In the genomic region with DNA sequence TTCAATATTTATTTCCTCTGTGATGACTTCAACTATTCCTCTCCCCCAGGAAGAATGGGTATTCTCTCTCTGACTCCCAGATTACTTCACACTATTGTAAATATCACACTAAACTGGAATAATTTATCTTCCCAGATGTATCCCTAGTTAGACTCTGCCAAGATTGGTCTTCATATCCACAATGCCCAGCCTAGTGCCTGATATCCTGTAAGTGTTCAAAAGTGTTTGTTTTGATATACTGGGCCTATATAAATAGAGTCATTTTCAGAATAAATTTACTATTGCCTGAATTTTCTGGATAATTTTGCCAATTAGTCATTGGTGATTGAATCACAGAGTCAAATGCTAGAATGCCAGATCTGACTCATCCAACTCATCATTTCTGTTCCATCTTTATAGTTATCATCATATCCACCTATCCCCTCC, we compare ENCODE assay signal across 14 cellular contexts.
DNase-seq lines count a peak whose midpoint lies in the region; ATAC-seq and TF ChIP-seq lines count a peak whose summit lies in the region.
"Had no signal": no experiment of that assay in that cellular context is flagged by ENCODE, and none has a peak within 500 bp of the region (broad histone marks: within the 10 kb centered on the region; RNA-seq: fewer than 3 reads in every experiment).

No MANE protein-coding gene starts in this region.

- H3K36me3 ChIP-seq in PC-9 (ENCODE audit: low read depth), result no peaks in the 10 kb centered on the region
- H3K36me3 ChIP-seq: colonic mucosa, HAP-1, left ventricle myocardium inferior, right atrium auricular region had no signal

- no peak overlapping the region for H3K4me3 ChIP-seq in PC-9
- H3K4me3 ChIP-seq: colonic mucosa, HAP-1, left ventricle myocardium inferior, right atrium auricular region had no signal

- H3K9me2 ChIP-seq in PC-9 (ENCODE audit: insufficient read depth), result no peaks in the 10 kb centered on the region

- peaks cover 48% of the 10 kb centered on the region for H3K4me1 ChIP-seq in PC-9 (replicated peaks; ENCODE audit: insufficient read depth)
- H3K4me1 ChIP-seq: colonic mucosa, HAP-1 had no signal

- peaks cover 12% of the 10 kb centered on the region for H3K9me3 ChIP-seq in PC-9 (ENCODE audit: insufficient read depth, low read depth)
- H3K9me3 ChIP-seq: colonic mucosa, HAP-1, left ventricle myocardium inferior, right atrium auricular region had no signal

- DNase-seq in NCI-H510A treated with DMSO at 0.1 percent for 48 hours (lab: John Stamatoyannopoulos, UW), result peak; percentile 8
- no peak for DNase-seq in NCI-H510A (lab: John Stamatoyannopoulos, UW)
- DNase-seq in PC-9, result no peak
- peak; percentile 41 for DNase-seq in fibroblast of peridontal ligament (ENCODE audit: extremely low read depth)
- peak; percentile 36 for DNase-seq in stromal cell of bone marrow (ENCODE audit: low read depth)
- no peak for DNase-seq in sciatic nerve (ENCODE audit: low spot score)
- no peak for DNase-seq in amygdala (lab: John Stamatoyannopoulos, UW)
- DNase-seq: activated CD4-positive, alpha-beta T cell treated with anti-CD3 and anti-CD28 coated beads, Interleukin-2, amount 50 U/mL, for 48 hours; natural killer cell had no signal

- no peaks in the 10 kb centered on the region for H3K27me3 ChIP-seq in PC-9 (ENCODE audit: insufficient read depth, low read depth)
- H3K27me3 ChIP-seq: colonic mucosa, right atrium auricular region had no signal

- peak overlapping the region; percentile 60 for H3K27ac ChIP-seq in PC-9
- H3K27ac ChIP-seq: colonic mucosa, left ventricle myocardium inferior, right atrium auricular region had no signal

- BruUV-seq in PC-9 (replicated peaks; lab: Mats Ljungman, UMichigan), result TSS peak; percentile 18

- ATAC-seq in GM21526 (IDR thresholded peaks at IDR 0.05; ENCODE audit: low FRiP score, unreplicated experiment), result no peak
- no peak for ATAC-seq in sciatic nerve
- ATAC-seq: natural killer cell had no signal

- no peaks in the 10 kb centered on the region for H4K20me1 ChIP-seq in PC-9 (ENCODE audit: insufficient read depth)

- CTCF ChIA-PET in PC-9 (lab: Charles Lee), result no interaction called here

- TF ChIP-seq CTCF in PC-9 (conservative IDR thresholded peaks at IDR 0.05), result no peak

- POLR2A ChIA-PET in PC-9 (lab: Charles Lee; ENCODE audit: unreplicated experiment), result interaction anchor here (0.6 kb wide), 3 partner anchors 129 to 1437 kb away, joined by 3 to 5 read pairs (median 4); no protein-coding TSS in a partner anchor

- H3F3A ChIP-seq in PC-9 (ENCODE audit: insufficient read depth, low read depth), result peaks cover 21% of the 10 kb centered on the region

- intact Hi-C loops in PC-9 (cut with micrococcal nuclease; ENCODE audit: unreplicated experiment), result loop anchor here (1.0 to 10.0 kb wide), 9 partner anchors 11 to 547 kb away; no protein-coding TSS in a partner anchor
- intact Hi-C loops in sciatic nerve (cut with DNase I), result no loop called here

- no peaks in the 10 kb centered on the region for H3K79me2 ChIP-seq in PC-9 (ENCODE audit: low read depth)

- no peak overlapping the region for H2AFZ ChIP-seq in PC-9

- H3K4me2 ChIP-seq in PC-9, result peak overlapping the region; percentile 59

Comparison
In these comparisons a context has a peak if more than half of its experiments do, and no peak if none do; other contexts are left out.
1. DNase-seq: peak in NCI-H510A treated with DMSO at 0.1 percent for 48 hours (single experiment), fibroblast of peridontal ligament (single experiment) and stromal cell of bone marrow (single experiment); none in NCI-H510A (single experiment), PC-9 (0 of 2), sciatic nerve (single experiment) and amygdala (0 of 56).